15 cellular contexts compared by ENCODE assay signal in the genomic region with DNA sequence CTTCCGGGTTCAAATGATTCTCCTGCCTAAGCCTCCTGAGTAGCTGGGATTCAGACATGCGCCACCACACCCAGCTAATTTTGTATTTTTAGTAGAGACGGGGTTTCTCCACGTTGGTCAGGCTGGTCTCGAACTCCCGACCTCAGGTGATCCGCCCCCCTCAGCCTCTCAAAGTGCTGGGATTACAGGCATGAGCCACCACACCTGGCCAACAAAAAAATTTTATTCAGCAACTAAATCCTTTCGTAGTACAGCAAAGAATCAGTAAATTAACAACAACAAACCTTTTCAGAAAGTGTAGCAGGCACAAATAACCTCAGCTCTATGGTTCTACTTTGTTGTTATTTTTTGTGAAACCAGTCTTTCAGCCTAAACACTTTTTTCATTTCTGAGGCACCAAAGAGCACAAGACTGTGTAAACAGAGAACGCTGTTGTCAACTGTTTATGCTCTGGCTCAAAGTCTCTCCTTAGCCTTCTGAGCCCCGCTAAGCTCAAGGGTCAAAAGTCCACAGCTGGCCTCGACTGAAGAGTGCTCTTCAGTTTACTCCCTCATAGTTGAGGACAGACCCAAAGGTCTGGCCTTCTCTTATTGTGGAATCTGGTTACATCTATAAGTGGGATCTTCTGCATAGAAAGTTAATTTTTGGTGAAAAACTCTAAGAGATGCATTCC. TPM values are rescaled to one million over a fixed set of nuclear protein-coding genes. Genes with fewer than 3 reads are reported as not detected.
A peak's percentile ranks its signal among the peaks of the same experiment; 100 is the strongest.
DNase-seq lines count a peak whose midpoint lies in the region; ATAC-seq, FAIRE-seq and TF ChIP-seq lines count a peak whose summit lies in the region.
"Had no signal": no experiment of that assay in that cellular context is flagged by ENCODE, and none has a peak within 500 bp of the region (broad histone marks: within the 10 kb centered on the region; RNA-seq: fewer than 3 reads in every experiment).

No MANE protein-coding gene starts in this region.

- no peak overlapping the region for H4K8ac ChIP-seq in IMR-90 (ENCODE audit: low read depth in 2 of 2, low read length in 2 of 2)

- no peak overlapping the region for H3K14ac ChIP-seq in IMR-90 (replicated peaks; ENCODE audit: low read depth, low read length)

- TF ChIP-seq EP300 in A549 (IDR thresholded peaks at IDR 0.05) = no peak

- H2AFZ ChIP-seq in IMR-90 (replicated peaks; ENCODE audit: low read length, poor library complexity) = no peak overlapping the region

- no peak overlapping the region for H3K9ac ChIP-seq in IMR-90 (ENCODE audit: low read depth, low read length)

- H4K20me1 ChIP-seq in IMR-90 (ENCODE audit: insufficient read depth, low read length) = no peaks in the 10 kb centered on the region

- peaks cover 13% of the 10 kb centered on the region; the same call in 2 of the 3 replicates for H3K4me1 ChIP-seq in A549
- peaks cover 1% of the 10 kb centered on the region for H3K4me1 ChIP-seq in IMR-90 (ENCODE audit: control insufficient read depth, insufficient read depth, low read length)
- H3K4me1 ChIP-seq in ectodermal cell (ENCODE audit: control insufficient read depth, insufficient read depth, low read length) = peaks cover 45% of the 10 kb centered on the region
- H3K4me1 ChIP-seq in mucosa of descending colon (ENCODE audit: low read depth) = peaks cover 23% of the 10 kb centered on the region

- H3K79me1 ChIP-seq in IMR-90 (ENCODE audit: low read depth in 1 of 2, low read length in 2 of 2) = no peaks in the 10 kb centered on the region

- no peak overlapping the region for H3K18ac ChIP-seq in IMR-90 (ENCODE audit: low read depth, low read length)

- POLR2A ChIA-PET in A549 (lab: Yijun Ruan, JAX) (no interaction called here), IMR-90 (lab: Charles Lee; ENCODE audit: unreplicated experiment) (no interaction called here)

- H3K9me3 ChIP-seq in A549 (no peaks in the 10 kb centered on the region), IMR-90 (ENCODE audit: control insufficient read depth, insufficient read depth, low read length) (no peaks in the 10 kb centered on the region), ectodermal cell (ENCODE audit: control insufficient read depth, low read length) (no peaks in the 10 kb centered on the region), mucosa of descending colon (no peaks in the 10 kb centered on the region)
- H3K9me3 ChIP-seq: prostate gland had no signal

- intact Hi-C loops in IMR-90 (cut with micrococcal nuclease) (loop anchor here (5.0 kb wide), 1 partner anchor 74 kb away; no protein-coding TSS in a partner anchor), mucosa of descending colon (cut with DNase I, micrococcal nuclease) (no loop called here)

- FAIRE-seq in A549 (lab: Jason Lieb, UNC) = no peak

- no peak overlapping the region for H3K23ac ChIP-seq in IMR-90 (ENCODE audit: low read depth, low read length)

- no peak overlapping the region for H4K5ac ChIP-seq in IMR-90 (ENCODE audit: low read depth, low read length)

- H3K4me3 ChIP-seq in A549 (no peak overlapping the region), IMR-90 (ENCODE audit: insufficient read depth, low read depth, low read length) (no peak overlapping the region), ectodermal cell (ENCODE audit: insufficient read depth, low read depth, low read length) (no peak overlapping the region), mucosa of descending colon (no peak overlapping the region)
- H3K4me3 ChIP-seq: prostate gland had no signal

- no peak overlapping the region for H3K56ac ChIP-seq in IMR-90 (ENCODE audit: extremely low read depth, insufficient read depth, low read length)

- no peak overlapping the region for H4K91ac ChIP-seq in IMR-90 (ENCODE audit: insufficient read depth, low read depth, low read length)

- H3K27ac ChIP-seq in A549 (no peak overlapping the region), IMR-90 (ENCODE audit: insufficient read depth, low read length) (no peak overlapping the region), ectodermal cell (ENCODE audit: insufficient read depth, low read depth, low read length, poor library complexity, severe bottlenecking) (peak overlapping the region; percentile 85)
- H3K27ac ChIP-seq: prostate gland had no signal

- no peak for DNase-seq in A549 (ENCODE audit: low read depth in 1 of 2, low spot score in 1 of 2)
- DNase-seq in IMR-90 = peak; percentile 10
- peak in 2 of 3 donors; percentile 56 to 69 for DNase-seq in mucosa of descending colon
- DNase-seq in foreskin melanocyte = no peak
- no peak for DNase-seq in AG08396 (ENCODE audit: low spot score)
- no peak for DNase-seq in central memory CD4-positive, alpha-beta T cell
- DNase-seq: activated CD4-positive, alpha-beta T cell treated with anti-CD3 and anti-CD28 coated beads, Interleukin-2, amount 50 U/mL, for 1 hour; activated T-cell treated with anti-CD3 and anti-CD28 coated beads, Interleukin-2, amount 50 U/mL, for 1 hour; islet precursor cell; T1000 had no signal

- H3K27me3 ChIP-seq in IMR-90 (ENCODE audit: control insufficient read depth, insufficient read depth, low read length) (peaks cover 11% of the 10 kb centered on the region), ectodermal cell (ENCODE audit: control insufficient read depth, insufficient read depth, low read length, poor library complexity, severe bottlenecking) (no peaks in the 10 kb centered on the region)

- H2AK9ac ChIP-seq in IMR-90 (replicated peaks; ENCODE audit: low read depth, low read length, poor library complexity) = no peak overlapping the region

- no TSS peak for BruUV-seq in IMR-90 (replicated peaks; lab: Mats Ljungman, UMichigan)

- TF ChIP-seq POLR2A in A549 (IDR thresholded peaks at IDR 0.05; ENCODE audit: low read length) (no peak), IMR-90 (IDR thresholded peaks at IDR 0.05; ENCODE audit: low read depth, low read length) (no peak)

- H3K4me2 ChIP-seq in A549 (peak overlapping the region; percentile 14), IMR-90 (ENCODE audit: low read depth, low read length) (no peak overlapping the region; the same call in 1 of the 2 replicates)

- in situ Hi-C loops in IMR-90 (cut with MboI; ENCODE audit: low sequenced_read_pairs) = no loop called here

- 67% methylated on average over 11 of the region's 11 CpGs for WGBS in A549 (ENCODE audit: missing lambda C conversion rate)
- no CpG with 5 or more reads among the region's 11 CpGs for WGBS in IMR-90 (ENCODE audit: extremely low coverage in 2 of 2, insufficient read length in 1 of 2), 2 experiments
- WGBS in ectodermal cell, 2 experiments = 80 to 82% methylated on average over 11 of the region's 11 CpGs

- no peak overlapping the region for H2BK120ac ChIP-seq in IMR-90 (ENCODE audit: low read depth, low read length)

- CTCF ChIA-PET in A549 (lab: Yijun Ruan, JAX) = interaction anchor here (0.9 to 2.7 kb wide), 4 partner anchors 12 to 70 kb away, joined by 4 to 10 read pairs (median 6); no protein-coding TSS in a partner anchor
- CTCF ChIA-PET in IMR-90 (lab: Yijun Ruan, JAX) = interaction anchor here (0.6 to 1.0 kb wide), 3 partner anchors 21 to 375 kb away, joined by 3 to 6 read pairs (median 3); no protein-coding TSS in a partner anchor

- no peaks in the 10 kb centered on the region for H3K36me3 ChIP-seq in IMR-90 (ENCODE audit: control insufficient read depth, insufficient read depth, low read length)
- H3K36me3 ChIP-seq in ectodermal cell (ENCODE audit: control insufficient read depth, insufficient read depth, low read length) = no peaks in the 10 kb centered on the region
- H3K36me3 ChIP-seq in mucosa of descending colon (ENCODE audit: low read depth) = no peaks in the 10 kb centered on the region
- H3K36me3 ChIP-seq: prostate gland had no signal

- H2BK5ac ChIP-seq in IMR-90 (ENCODE audit: low read depth, low read length, poor library complexity, severe bottlenecking) = no peak overlapping the region

- no peaks in the 10 kb centered on the region; the same call in 1 of the 2 replicates for H3K9me1 ChIP-seq in IMR-90 (ENCODE audit: insufficient read depth, low read length)

- TF ChIP-seq RAD21 in A549 (conservative IDR thresholded peaks at IDR 0.05 in 1 of 2, IDR thresholded peaks at IDR 0.05 in 1 of 2) (no peak), IMR-90 (IDR thresholded peaks at IDR 0.05; ENCODE audit: low read length) (no peak)

- H2BK15ac ChIP-seq in IMR-90 (ENCODE audit: low read depth, low read length) = no peak overlapping the region

- TF ChIP-seq CTCF in A549 (IDR thresholded peaks at IDR 0.05) = no peak
- TF ChIP-seq CTCF in IMR-90 (conservative IDR thresholded peaks at IDR 0.05; ENCODE audit: low read depth, low read length) = no peak
- no peak for TF ChIP-seq CTCF in mucosa of descending colon (IDR thresholded peaks at IDR 0.05)

- dilution Hi-C loops in IMR-90 (cut with HindIII; ENCODE audit: low sequenced_read_pairs, unreplicated experiment) = no loop called here

- H2AK5ac ChIP-seq in IMR-90 (ENCODE audit: low read depth, low read length) = no peak overlapping the region

- H2BK20ac ChIP-seq in IMR-90 (ENCODE audit: low read depth, low read length) = no peak overlapping the region

- ATAC-seq in A549 (peak in 1 of 2 experiments; percentile 30; a peak in 1 of 6 replicates), IMR-90 (ENCODE audit: low read depth) (peak; percentile 79), mucosa of descending colon (peak; percentile 84), GM21526 (IDR thresholded peaks at IDR 0.05; ENCODE audit: low FRiP score, unreplicated experiment) (no peak)
- ATAC-seq: activated naive CD4-positive, alpha-beta T cell treated with anti-CD3 and anti-CD28 coated beads, Interleukin-2, amount 50 U/mL, for 72 hours had no signal

- H3K4ac ChIP-seq in IMR-90 (ENCODE audit: low read depth, low read length) = no peak overlapping the region

RNA-seq across cellular contexts. Expression of a gene that starts 24.7 kb away (rescaled TPM):
- polyA plus RNA-seq in A549 (2011; rRNA removed) (50.7 and 64.6 TPM in 2 replicates), A549 (2017; fragmentation: RNase III; extraction: RNeasy Plus Mini Kit Qiagen cat#74134 plus additional on column Dnase treatment) (35.1 to 36.1 TPM (median 35.6 TPM) in 3 replicates), IMR-90 (2012; rRNA removed) (31.1 and 32.5 TPM in 2 replicates)
- 18.0 and 22.4 TPM in 2 replicates for polyA plus RNA-seq in A549 (2012; cell fraction: cytosol; rRNA removed)
- polyA plus RNA-seq in A549 (2012; cell fraction: nucleus; rRNA removed) = 8.9 and 11.6 TPM in 2 replicates
- 19.5 and 21.8 TPM in 2 replicates for polyA minus RNA-seq in A549 (2011; rRNA and poly(A)+ RNA removed)
- total RNA-seq in IMR-90 (2012; rRNA removed) (55.7 and 74.2 TPM in 2 replicates), mucosa of descending colon (10 to 100 TPM; 15.2 to 40.6 (median 24.6) TPM)
- 8.7 and 14.3 TPM in 2 replicates for polyA plus RNA-seq in IMR-90 (2012; cell fraction: cytosol; rRNA removed)
- polyA plus RNA-seq in IMR-90 (2012; cell fraction: nucleus; rRNA removed; ENCODE audit: low replicate concordance) = 4.1 and 23.9 TPM in 2 replicates
- 78.8 TPM for polyA plus RNA-seq in ectodermal cell (2013, experiment 1 of 4)
- polyA plus RNA-seq in ectodermal cell (2013, experiment 2 of 4) = 74.7 TPM
- 62.5 TPM for polyA plus RNA-seq in ectodermal cell (2013, experiment 3 of 4)
- 64.2 TPM for polyA plus RNA-seq in ectodermal cell (2013, experiment 4 of 4)

RNA-seq across cellular contexts. Expression of a gene that starts 49.1 kb away (rescaled TPM):
- polyA plus RNA-seq in A549 (2011; rRNA removed) (1.6 and 1.8 TPM in 2 replicates), A549 (2017; fragmentation: RNase III; extraction: RNeasy Plus Mini Kit Qiagen cat#74134 plus additional on column Dnase treatment) (0.64 to 0.94 TPM (median 0.69 TPM) in 3 replicates), IMR-90 (2012; rRNA removed) (0.03 TPM in 1 of 2 replicates, not detected in the other)
- polyA plus RNA-seq in A549 (2012; cell fraction: cytosol; rRNA removed) = 0.41 and 0.48 TPM in 2 replicates
- polyA plus RNA-seq in A549 (2012; cell fraction: nucleus; rRNA removed) = 0.24 and 0.29 TPM in 2 replicates
- polyA minus RNA-seq in A549 (2011; rRNA and poly(A)+ RNA removed) = 0.68 and 0.74 TPM in 2 replicates
- total RNA-seq in IMR-90 (2012; rRNA removed) (under 0.01 and 0.18 TPM in 2 replicates), mucosa of descending colon (1 to 10 TPM; 1.6 to 6.9 (median 2.9) TPM)
- not detected in 2 replicates for polyA plus RNA-seq in IMR-90 (2012; cell fraction: cytosol; rRNA removed)
- 0.02 TPM in 1 of 2 replicates, not detected in the other for polyA plus RNA-seq in IMR-90 (2012; cell fraction: nucleus; rRNA removed; ENCODE audit: low replicate concordance)
- 36.7 TPM for polyA plus RNA-seq in ectodermal cell (2013, experiment 1 of 4)
- 44.1 TPM for polyA plus RNA-seq in ectodermal cell (2013, experiment 2 of 4)
- polyA plus RNA-seq in ectodermal cell (2013, experiment 3 of 4) = 28.0 TPM
- 42.0 TPM for polyA plus RNA-seq in ectodermal cell (2013, experiment 4 of 4)
- total RNA-seq: glomerular endothelial cell had no signal

Comparison
In these comparisons a context has a peak if more than half of its experiments do, and no peak if none do; other contexts are left out.
1. DNase-seq: peak in IMR-90 (single experiment) and mucosa of descending colon (2 of 3); none in A549 (0 of 2), foreskin melanocyte (single experiment), AG08396 (single experiment) and central memory CD4-positive, alpha-beta T cell (single experiment).